ENCODE assay signal across 9 cellular contexts in the genomic region with DNA sequence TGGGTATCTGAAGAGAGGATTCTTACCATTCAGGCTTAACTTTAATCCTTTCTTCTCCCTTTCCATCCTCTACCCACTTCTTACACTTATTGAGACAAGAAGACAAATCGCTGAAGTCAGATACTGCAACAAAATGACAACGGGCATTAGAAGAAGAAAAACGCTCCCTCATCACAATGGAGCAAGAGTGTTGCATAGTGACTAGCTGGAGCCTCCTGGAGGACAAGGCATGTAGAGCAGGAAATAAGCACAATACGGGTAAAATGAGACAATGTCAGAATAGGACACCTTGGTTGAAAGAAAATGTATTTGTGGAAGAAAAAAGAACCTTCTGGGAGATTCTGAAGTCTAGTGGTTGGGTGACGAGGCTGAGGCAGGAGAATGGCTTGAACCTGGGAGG.
DNase-seq lines count a peak whose midpoint lies in the region; TF ChIP-seq lines count a peak whose summit lies in the region.
"Had no signal": no experiment of that assay in that cellular context is flagged by ENCODE, and none has a peak within 500 bp of the region (broad histone marks: within the 10 kb centered on the region; RNA-seq: fewer than 3 reads in every experiment).

No MANE protein-coding gene starts in this region.

- CTCF ChIA-PET in mammary epithelial cell (lab: Charles Lee; ENCODE audit: low non-redundant PET): no interaction called here

- BruUV-seq in mammary epithelial cell (replicated peaks; lab: Mats Ljungman, UMichigan): no TSS peak

- no peaks in the 10 kb centered on the region for H3K79me1 ChIP-seq in neuronal stem cell (ENCODE audit: low read depth, low read length)

- H4K91ac ChIP-seq in neuronal stem cell (ENCODE audit: low read depth, low read length, poor library complexity): no peak overlapping the region

- TF ChIP-seq CTCF in GM12875 (IDR thresholded peaks at IDR 0.05; ENCODE audit: borderline replicate concordance, insufficient read depth, low read depth, low read length) (0 out of 2 replicates have a peak, but pooled peaks have one; percentile 21), mammary epithelial cell (conservative IDR thresholded peaks at IDR 0.05 in 1 of 2, IDR thresholded peaks at IDR 0.05 in 1 of 2; ENCODE audit: extremely low read depth in 1 of 2, insufficient read depth in 1 of 2, low read depth in 1 of 2, low read length in 2 of 2) (peak; percentile 69 to 84), adrenal gland (IDR thresholded peaks at IDR 0.05) (no peak)

- no peak overlapping the region for H2BK120ac ChIP-seq in neuronal stem cell (ENCODE audit: low read depth, low read length)

- dilution Hi-C loops in mammary epithelial cell (cut with HindIII; ENCODE audit: low sequenced_read_pairs): no loop called here

- H3K4me3 ChIP-seq in GM12875 (ENCODE audit: low read depth, low read length) (no peak overlapping the region), mammary epithelial cell (replicated peaks in 1 of 3; ENCODE audit: insufficient read depth in 1 of 3, low read depth in 2 of 3, low read length in 3 of 3) (no peak overlapping the region), neuronal stem cell (ENCODE audit: low read length in 2 of 2) (no peak overlapping the region), adrenal gland (no peak overlapping the region)

- intact Hi-C loops in mammary epithelial cell (cut with micrococcal nuclease): loop anchor here (1.0 kb wide), 1 partner anchor 649 kb away; no protein-coding TSS in a partner anchor
- intact Hi-C loops in adrenal gland (cut with DNase I): no loop called here

- no peak overlapping the region for H3K23ac ChIP-seq in neuronal stem cell (ENCODE audit: low read depth, low read length, poor library complexity)

- 16% methylated on average over 5 of the region's 5 CpGs for WGBS in mammary epithelial cell (ENCODE audit: low coverage, missing lambda C conversion rate)
- no CpG with 5 or more reads among the region's 5 CpGs for WGBS in neuronal stem cell (ENCODE audit: extremely low coverage in 2 of 2, insufficient read length in 2 of 2, insufficient replicate concordance in 1 of 2), 2 donors
- 31 to 62% (median 54%) methylated on average over 5 of the region's 5 CpGs for WGBS in adrenal gland, 4 donors

- H3K4me2 ChIP-seq in mammary epithelial cell (ENCODE audit: insufficient read depth, low read depth, low read length) (peak overlapping the region; percentile 36), neuronal stem cell (ENCODE audit: insufficient read depth, low read length, poor library complexity, severe bottlenecking) (no peak overlapping the region)

- H3K4ac ChIP-seq in neuronal stem cell (ENCODE audit: low read length): no peak overlapping the region

- H3K14ac ChIP-seq in neuronal stem cell (ENCODE audit: low read length): no peak overlapping the region

- no peak overlapping the region for H2BK12ac ChIP-seq in neuronal stem cell (ENCODE audit: low read length)

- DNase-seq in NAMALWA (ENCODE audit: low spot score) (peak; percentile 87), mammary epithelial cell (peak; percentile 13), neuronal stem cell (ENCODE audit: low spot score) (peak; percentile 24), dedifferentiated amniotic fluid mesenchymal stem cell (ENCODE audit: extremely low spot score) (no peak), adrenal gland (no peak), activated gamma-delta T cell treated with Interleukin-2 at 50 U/mL for 16 hours (no peak)
- no peak for DNase-seq in activated CD4-positive, alpha-beta T cell treated with anti-CD3 and anti-CD28 coated beads for 1 hour
- DNase-seq: hypothalamus had no signal

- TF ChIP-seq POLR2A in adrenal gland (IDR thresholded peaks at IDR 0.05): no peak

- no peaks in the 10 kb centered on the region for H3K79me2 ChIP-seq in mammary epithelial cell (ENCODE audit: insufficient read depth, low read length)

- H2AK5ac ChIP-seq in neuronal stem cell (ENCODE audit: low read depth, low read length): no peak overlapping the region

- H2AFZ ChIP-seq in mammary epithelial cell (ENCODE audit: low read depth, low read length) (peak overlapping the region; percentile 17), neuronal stem cell (ENCODE audit: low read length) (peak overlapping the region; percentile 51)

- H3K9me3 ChIP-seq in mammary epithelial cell (replicated peaks; ENCODE audit: insufficient read depth, low read length): no peaks in the 10 kb centered on the region
- H3K9me3 ChIP-seq in neuronal stem cell (replicated peaks in 1 of 2; ENCODE audit: control insufficient read depth in 2 of 2, insufficient read depth in 1 of 2, low read depth in 1 of 2, low read length in 2 of 2): no peaks in the 10 kb centered on the region
- H3K9me3 ChIP-seq in adrenal gland (replicated peaks in 1 of 3): no peaks in the 10 kb centered on the region

- H3K9ac ChIP-seq in mammary epithelial cell (ENCODE audit: insufficient read depth, low read length): no peak overlapping the region
- no peak overlapping the region for H3K9ac ChIP-seq in neuronal stem cell (ENCODE audit: low read depth, low read length, poor library complexity)

- H2BK5ac ChIP-seq in neuronal stem cell (ENCODE audit: low read length): no peak overlapping the region

- H3K27me3 ChIP-seq in mammary epithelial cell (ENCODE audit: insufficient read depth, low read length): peaks cover 2% of the 10 kb centered on the region
- H3K27me3 ChIP-seq in neuronal stem cell (ENCODE audit: control insufficient read depth in 3 of 3, insufficient read depth in 3 of 3, low read depth in 1 of 3, low read length in 3 of 3): no peaks in the 10 kb centered on the region
- no peaks in the 10 kb centered on the region for H3K27me3 ChIP-seq in adrenal gland

- H3K27ac ChIP-seq in mammary epithelial cell (ENCODE audit: insufficient read depth, low read depth, low read length): no peak overlapping the region
- H3K27ac ChIP-seq in neuronal stem cell (replicated peaks; ENCODE audit: low read length): no peak overlapping the region
- H3K27ac ChIP-seq in adrenal gland: no peak overlapping the region

- H4K20me1 ChIP-seq in mammary epithelial cell (ENCODE audit: insufficient read depth, low read length): no peaks in the 10 kb centered on the region

- H3K4me1 ChIP-seq in mammary epithelial cell (ENCODE audit: insufficient read depth, low read length): no peaks in the 10 kb centered on the region
- no peaks in the 10 kb centered on the region for H3K4me1 ChIP-seq in neuronal stem cell (ENCODE audit: control insufficient read depth in 2 of 2, insufficient read depth in 1 of 2, low read depth in 1 of 2, low read length in 2 of 2)
- no peaks in the 10 kb centered on the region for H3K4me1 ChIP-seq in adrenal gland (replicated peaks in 1 of 2)

- no peak overlapping the region for H2BK15ac ChIP-seq in neuronal stem cell (ENCODE audit: low read length)

- no peak overlapping the region for H4K8ac ChIP-seq in neuronal stem cell (ENCODE audit: low read depth, low read length)

- in situ Hi-C loops in mammary epithelial cell (cut with MboI; ENCODE audit: low sequenced_read_pairs in 2 of 2): loop anchor here in 1 of 2 donors (25.0 kb wide), 1 partner anchor 652 kb away; no protein-coding TSS in a partner anchor

- no peak overlapping the region for H3K18ac ChIP-seq in neuronal stem cell (ENCODE audit: low read length)

- no peaks in the 10 kb centered on the region for H3K36me3 ChIP-seq in mammary epithelial cell (ENCODE audit: insufficient read depth, low read length)
- no peaks in the 10 kb centered on the region for H3K36me3 ChIP-seq in neuronal stem cell (replicated peaks in 1 of 2; ENCODE audit: control insufficient read depth in 2 of 2, insufficient read depth in 2 of 2, low read length in 2 of 2)
- H3K36me3 ChIP-seq in adrenal gland (replicated peaks in 1 of 2): no peaks in the 10 kb centered on the region

Comparison
In these comparisons a context has a peak if more than half of its experiments do, and no peak if none do; other contexts are left out.
1. CTCF ChIP-seq: peak in GM12875 (single experiment) and mammary epithelial cell (2 of 2); none in adrenal gland (0 of 6).
2. DNase-seq: peak in NAMALWA (single experiment), mammary epithelial cell (single experiment) and neuronal stem cell (single experiment); none in activated CD4-positive, alpha-beta T cell treated with anti-CD3 and anti-CD28 coated beads for 1 hour (single experiment), dedifferentiated amniotic fluid mesenchymal stem cell (single experiment), adrenal gland (0 of 7) and activated gamma-delta T cell treated with Interleukin-2 at 50 U/mL for 16 hours (single experiment).